ENCODE assay signal across 1 cellular context in the genomic region with DNA sequence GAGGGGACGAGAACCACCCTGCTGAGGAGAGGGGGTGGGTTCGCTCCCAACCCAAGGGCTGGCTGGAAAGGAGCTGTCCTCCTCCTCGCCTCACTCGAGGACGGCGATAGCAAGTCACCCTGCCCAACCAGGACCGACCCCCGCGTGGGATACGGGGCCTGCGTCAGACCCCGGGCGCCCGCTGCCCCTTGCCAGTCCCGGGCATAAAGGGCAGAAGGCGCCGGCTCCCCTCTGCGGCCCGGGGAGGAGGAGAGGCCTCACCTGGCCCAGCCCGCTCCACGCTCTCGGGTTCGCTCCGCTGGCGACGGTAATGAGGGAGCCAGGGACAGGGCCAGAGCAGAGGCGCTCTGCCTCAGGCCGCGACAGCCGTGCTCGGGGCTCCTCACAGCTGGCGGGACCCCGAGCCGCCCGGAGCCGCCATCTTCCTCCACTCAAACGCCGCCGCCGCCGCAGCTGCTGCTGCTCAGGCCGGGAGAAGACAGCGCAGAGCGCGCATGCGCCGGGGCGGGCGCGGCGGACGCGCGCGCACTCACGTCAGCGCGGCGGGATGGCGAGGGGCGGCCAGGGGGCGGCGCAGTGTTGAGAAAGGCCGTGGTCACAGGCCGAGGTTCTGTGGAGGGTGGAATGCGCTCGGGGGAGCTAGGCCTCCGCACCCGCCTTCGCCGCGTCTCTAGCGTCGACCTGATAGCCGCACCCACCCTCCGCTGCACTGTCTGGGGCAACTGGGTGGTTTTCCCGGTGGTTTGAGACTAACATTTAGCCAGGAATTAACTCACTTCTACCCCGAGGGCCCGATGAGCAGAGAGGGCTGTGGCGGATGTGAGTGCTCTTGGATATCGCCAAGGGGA.
TF ChIP-seq lines count a peak whose summit lies in the region.

Gene FBXO42, minus strand, starts transcription at position 487 of the 848 bp plus-strand sequence. CDS start 37,062 bp downstream, outside the sequence.

TF ChIP-seq in K562, 482 proteins besides CTCF, POLR2A, EP300 and RAD21 (continued from another document and continues in another):
- TF ChIP-seq CTCFL (IDR thresholded peaks at IDR 0.05; ENCODE audit: borderline replicate concordance, insufficient read depth, low read depth, low read length, poor library complexity, severe bottlenecking) (peak; percentile 97), ADNP (tag; IDR thresholded peaks at IDR 0.05) (no peak), ARID2 (IDR thresholded peaks at IDR 0.05) (no peak), SMAD2 (IDR thresholded peaks at IDR 0.05; ENCODE audit: low read depth, low read length) (no peak), DEAF1 (CRISPR knock-in tag; IDR thresholded peaks at IDR 0.05) (no peak), KLF16 (IDR thresholded peaks at IDR 0.05) (no peak), TRIM24 (IDR thresholded peaks at IDR 0.05) (no peak), ZNF232 (CRISPR knock-in tag; IDR thresholded peaks at IDR 0.05) (peak; percentile 69; the same call in 1 of the 2 replicates), CSDE1 (IDR thresholded peaks at IDR 0.05) (no peak), BRD9 (IDR thresholded peaks at IDR 0.05; ENCODE audit: low read depth, partially characterized antibody) (peak; percentile 79), SIX5 (IDR thresholded peaks at IDR 0.05; ENCODE audit: borderline replicate concordance in 1 of 2, insufficient read depth in 1 of 2, low read depth in 1 of 2, low read length in 2 of 2) (no peak), UBTF (IDR thresholded peaks at IDR 0.05; ENCODE audit: borderline replicate concordance in 1 of 2, low read depth in 2 of 2, low read length in 2 of 2) (peak; percentile 82 to 84; a peak in 2 of 4 replicates), CREBBP (IDR thresholded peaks at IDR 0.05; ENCODE audit: low read depth, low read length) (no peak), HDAC1 (IDR thresholded peaks at IDR 0.05) (peak in 1 of 2 experiments; percentile 68; a peak in 1 of 4 replicates), HEY1 (CRISPR knock-in tag; IDR thresholded peaks at IDR 0.05; ENCODE audit: borderline replicate concordance) (no peak), CBX3 (IDR thresholded peaks at IDR 0.05; ENCODE audit: borderline replicate concordance in 1 of 2, low read length in 2 of 2) (peak in 1 of 2 experiments; percentile 83; a peak in 2 of 3 replicates), MTA3 (IDR thresholded peaks at IDR 0.05; ENCODE audit: borderline replicate concordance) (peak; percentile 92), GABPB1 (CRISPR knock-in tag; IDR thresholded peaks at IDR 0.05) (peak; percentile 74; the same call in 1 of the 2 replicates), NBN (IDR thresholded peaks at IDR 0.05; ENCODE audit: low read depth) (0 out of 2 replicates have a peak, but pooled peaks have one; percentile 43), ZNF24 (IDR thresholded peaks at IDR 0.05) (0 out of 2 replicates have a peak, but pooled peaks have one; percentile 70), BHLHE40 (IDR thresholded peaks at IDR 0.05; ENCODE audit: low read length) (peak; percentile 45; the same call in 1 of the 2 replicates), SREBF1 (IDR thresholded peaks at IDR 0.05; ENCODE audit: borderline replicate concordance, low read depth, low read length) (no peak), EGR1 (conservative IDR thresholded peaks at IDR 0.05) (peak; percentile 55), ZNF3 (CRISPR knock-in tag; IDR thresholded peaks at IDR 0.05) (no peak), ELK1 (CRISPR knock-in tag; IDR thresholded peaks at IDR 0.05) (no peak), TCF3 (CRISPR knock-in tag; IDR thresholded peaks at IDR 0.05) (peak; percentile 0; the same call in 1 of the 2 replicates), PHTF2 (CRISPR knock-in tag; IDR thresholded peaks at IDR 0.05) (no peak), PTBP1 (IDR thresholded peaks at IDR 0.05; ENCODE audit: low read depth, low read length) (peak; percentile 43; the same call in 1 of the 2 replicates), MTA1 (IDR thresholded peaks at IDR 0.05; ENCODE audit: borderline replicate concordance) (no peak), PHF20 (IDR thresholded peaks at IDR 0.05; ENCODE audit: partially characterized antibody) (peak; percentile 71), CBFA2T3 (IDR thresholded peaks at IDR 0.05) (no peak), SPI1 (IDR thresholded peaks at IDR 0.05; ENCODE audit: borderline replicate concordance, low read depth, low read length) (no peak), THRAP3 (IDR thresholded peaks at IDR 0.05; ENCODE audit: borderline replicate concordance) (no peak), ZBTB7A (IDR thresholded peaks at IDR 0.05; ENCODE audit: borderline replicate concordance, control insufficient read depth, low read depth, low read length) (peak; percentile 98), KDM5B (IDR thresholded peaks at IDR 0.05; ENCODE audit: insufficient replicate concordance, low read depth, low read length) (peak; percentile 87), EHMT2 (IDR thresholded peaks at IDR 0.05) (no peak), C11orf30 (IDR thresholded peaks at IDR 0.05; ENCODE audit: low read depth) (0 out of 2 replicates have a peak, but pooled peaks have one; percentile 23), ZNF764 (CRISPR knock-in tag; IDR thresholded peaks at IDR 0.05; ENCODE audit: low read depth) (no peak), MAFK (IDR thresholded peaks at IDR 0.05; ENCODE audit: low read length) (peak; percentile 19; the same call in 1 of the 2 replicates), ILF3 (IDR thresholded peaks at IDR 0.05; ENCODE audit: borderline replicate concordance) (peak; percentile 87; the same call in 1 of the 2 replicates)
- TF ChIP-seq, protein P1, sequence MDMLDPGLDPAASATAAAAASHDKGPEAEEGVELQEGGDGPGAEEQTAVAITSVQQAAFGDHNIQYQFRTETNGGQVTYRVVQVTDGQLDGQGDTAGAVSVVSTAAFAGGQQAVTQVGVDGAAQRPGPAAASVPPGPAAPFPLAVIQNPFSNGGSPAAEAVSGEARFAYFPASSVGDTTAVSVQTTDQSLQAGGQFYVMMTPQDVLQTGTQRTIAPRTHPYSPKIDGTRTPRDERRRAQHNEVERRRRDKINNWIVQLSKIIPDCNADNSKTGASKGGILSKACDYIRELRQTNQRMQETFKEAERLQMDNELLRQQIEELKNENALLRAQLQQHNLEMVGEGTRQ (CRISPR knock-in tag; IDR thresholded peaks at IDR 0.05), result no peak
- TF ChIP-seq, protein P2, sequence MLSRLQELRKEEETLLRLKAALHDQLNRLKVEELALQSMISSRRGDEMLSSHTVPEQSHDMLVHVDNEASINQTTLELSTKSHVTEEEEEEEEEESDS (CRISPR knock-in tag; IDR thresholded peaks at IDR 0.05), result no peak
- TF ChIP-seq, protein P3, sequence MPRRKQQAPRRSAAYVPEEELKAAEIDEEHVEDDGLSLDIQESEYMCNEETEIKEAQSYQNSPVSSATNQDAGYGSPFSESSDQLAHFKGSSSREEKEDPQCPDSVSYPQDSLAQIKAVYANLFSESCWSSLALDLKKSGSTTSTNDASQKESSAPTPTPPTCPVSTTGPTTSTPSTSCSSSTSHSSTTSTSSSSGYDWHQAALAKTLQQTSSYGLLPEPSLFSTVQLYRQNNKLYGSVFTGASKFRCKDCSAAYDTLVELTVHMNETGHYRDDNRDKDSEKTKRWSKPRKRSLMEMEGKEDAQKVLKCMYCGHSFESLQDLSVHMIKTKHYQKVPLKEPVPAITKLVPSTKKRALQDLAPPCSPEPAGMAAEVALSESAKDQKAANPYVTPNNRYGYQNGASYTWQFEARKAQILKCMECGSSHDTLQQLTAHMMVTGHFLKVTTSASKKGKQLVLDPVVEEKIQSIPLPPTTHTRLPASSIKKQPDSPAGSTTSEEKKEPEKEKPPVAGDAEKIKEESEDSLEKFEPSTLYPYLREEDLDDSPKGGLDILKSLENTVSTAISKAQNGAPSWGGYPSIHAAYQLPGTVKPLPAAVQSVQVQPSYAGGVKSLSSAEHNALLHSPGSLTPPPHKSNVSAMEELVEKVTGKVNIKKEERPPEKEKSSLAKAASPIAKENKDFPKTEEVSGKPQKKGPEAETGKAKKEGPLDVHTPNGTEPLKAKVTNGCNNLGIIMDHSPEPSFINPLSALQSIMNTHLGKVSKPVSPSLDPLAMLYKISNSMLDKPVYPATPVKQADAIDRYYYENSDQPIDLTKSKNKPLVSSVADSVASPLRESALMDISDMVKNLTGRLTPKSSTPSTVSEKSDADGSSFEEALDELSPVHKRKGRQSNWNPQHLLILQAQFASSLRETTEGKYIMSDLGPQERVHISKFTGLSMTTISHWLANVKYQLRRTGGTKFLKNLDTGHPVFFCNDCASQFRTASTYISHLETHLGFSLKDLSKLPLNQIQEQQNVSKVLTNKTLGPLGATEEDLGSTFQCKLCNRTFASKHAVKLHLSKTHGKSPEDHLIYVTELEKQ (CRISPR knock-in tag; IDR thresholded peaks at IDR 0.05), result no peak
- TF ChIP-seq, protein P4, sequence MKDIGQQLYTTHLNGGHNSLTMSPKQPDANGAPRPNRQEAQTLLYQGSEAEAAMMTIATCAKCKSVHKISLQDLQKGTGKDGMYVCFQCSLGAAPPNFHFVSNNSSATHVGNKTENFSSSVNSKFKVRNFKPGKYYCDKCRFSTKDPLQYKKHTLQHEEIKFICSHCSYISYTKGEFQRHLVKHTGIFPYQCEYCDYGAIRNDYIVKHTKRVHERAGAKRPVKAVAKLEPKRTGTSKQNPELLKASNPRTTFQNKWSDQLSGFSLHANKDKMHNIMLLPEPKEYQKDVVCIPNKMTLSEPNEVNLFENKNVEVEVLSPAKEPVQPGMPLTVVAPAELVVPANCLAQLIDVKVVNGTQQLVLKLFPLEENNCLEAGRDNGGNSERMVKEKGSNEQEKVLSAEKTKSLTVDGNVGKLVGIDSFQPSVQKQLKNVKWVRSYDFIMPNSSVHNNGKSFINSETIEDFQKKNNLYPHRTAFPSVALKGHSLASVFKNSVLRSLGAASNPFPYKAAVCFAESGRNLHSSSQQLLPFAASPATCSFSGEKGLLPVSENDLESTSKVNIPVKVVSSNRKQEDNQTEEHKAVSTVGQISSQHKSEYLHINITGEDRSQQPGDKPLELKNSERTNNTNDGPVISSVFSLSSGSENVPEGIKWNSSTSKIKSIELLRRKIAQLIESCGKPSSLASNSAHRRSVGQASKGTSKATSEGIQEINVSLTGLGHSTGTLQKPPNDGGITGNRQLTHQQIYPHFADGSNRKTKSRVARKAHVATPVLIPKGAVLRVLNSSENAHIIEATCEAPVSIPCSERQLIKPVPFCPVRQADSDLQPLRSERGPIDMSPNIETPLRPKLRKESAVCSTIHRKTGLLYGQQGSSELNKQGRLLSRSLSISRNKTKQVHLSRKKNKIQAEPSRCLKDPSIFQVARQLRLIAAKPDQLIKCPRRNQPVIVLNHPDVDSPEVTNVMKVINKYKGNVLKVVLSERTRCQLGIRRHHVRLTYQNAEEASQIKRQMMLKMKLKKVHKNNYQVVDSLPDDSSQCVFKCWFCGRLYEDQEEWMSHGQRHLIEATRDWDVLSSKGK (CRISPR knock-in tag; IDR thresholded peaks at IDR 0.05), result no peak
- TF ChIP-seq, protein P5, sequence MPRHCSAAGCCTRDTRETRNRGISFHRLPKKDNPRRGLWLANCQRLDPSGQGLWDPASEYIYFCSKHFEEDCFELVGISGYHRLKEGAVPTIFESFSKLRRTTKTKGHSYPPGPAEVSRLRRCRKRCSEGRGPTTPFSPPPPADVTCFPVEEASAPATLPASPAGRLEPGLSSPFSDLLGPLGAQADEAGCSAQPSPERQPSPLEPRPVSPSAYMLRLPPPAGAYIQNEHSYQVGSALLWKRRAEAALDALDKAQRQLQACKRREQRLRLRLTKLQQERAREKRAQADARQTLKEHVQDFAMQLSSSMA (CRISPR knock-in tag; IDR thresholded peaks at IDR 0.05), result no peak
